In genomic region chr15:79935556-79936201, GRCh38 we compare ENCODE assay signal across 1 cellular context. TPM values are rescaled to one million over a fixed set of nuclear protein-coding genes. Genes with fewer than 3 reads are reported as not detected.
"Had no signal": no experiment of that assay in that cellular context is flagged by ENCODE, and none has a peak within 500 bp of the region (broad histone marks: within the 10 kb centered on the region; RNA-seq: fewer than 3 reads in every experiment).

No MANE protein-coding gene starts in this region.

RNA-seq across cellular contexts. Expression of gene BCL2A1, which starts 35.3 kb away (rescaled TPM):
- total RNA-seq: PC-9 had no signal
